ENCODE assay signal across 1 cellular context in genomic region chr17:63704836-63705235, GRCh38.
TF ChIP-seq lines count a peak whose summit lies in the region.

No MANE protein-coding gene starts in this region.

TF ChIP-seq in WTC11, 78 proteins besides CTCF, POLR2A, EP300 and RAD21 (continued from another document):
- TF ChIP-seq E2F1 (CRISPR knock-in tag; IDR thresholded peaks at IDR 0.05): no peak
